Comparison of ENCODE assay signal across 24 cellular contexts in the genomic region with DNA sequence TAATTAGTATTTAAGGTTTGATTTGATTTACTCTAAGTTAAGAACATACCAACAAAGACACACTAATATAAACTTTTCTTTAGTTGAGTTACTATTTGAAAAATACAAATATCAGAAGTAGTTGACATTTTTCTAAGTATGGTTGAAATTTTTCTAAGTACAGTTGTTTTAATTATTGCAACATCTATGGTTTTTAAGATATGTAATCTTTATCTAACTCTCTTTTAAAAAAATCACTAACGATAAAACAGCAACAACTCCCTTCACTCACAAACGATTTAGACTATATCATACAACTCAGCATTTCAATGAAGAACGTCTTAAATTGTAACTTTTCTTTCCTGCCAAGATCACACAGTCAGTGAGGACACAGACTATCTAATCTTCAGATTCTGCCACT. TPM values are rescaled to one million over a fixed set of nuclear protein-coding genes. Genes with fewer than 3 reads are reported as not detected.
DNase-seq lines count a peak whose midpoint lies in the region; ATAC-seq and TF ChIP-seq lines count a peak whose summit lies in the region.
"Had no signal": no experiment of that assay in that cellular context is flagged by ENCODE, and none has a peak within 500 bp of the region (broad histone marks: within the 10 kb centered on the region; RNA-seq: fewer than 3 reads in every experiment).

No MANE protein-coding gene starts in this region.

- no peaks in the 10 kb centered on the region for H3F3A ChIP-seq in PC-3 (ENCODE audit: low read length, unreplicated experiment)

- TF ChIP-seq POLR2A in esophagus muscularis mucosa (IDR thresholded peaks at IDR 0.05; ENCODE audit: low read depth): no peak

- TF ChIP-seq CTCF in PC-3 (conservative IDR thresholded peaks at IDR 0.05; ENCODE audit: low read depth, low read length) (no peak), fibroblast of villous mesenchyme (IDR thresholded peaks at IDR 0.05; ENCODE audit: insufficient read depth, low read depth, low read length) (no peak), type B pancreatic cell (conservative IDR thresholded peaks at IDR 0.05) (no peak), WERI-Rb-1 (IDR thresholded peaks at IDR 0.05; ENCODE audit: low read depth, low read length) (no peak), esophagus muscularis mucosa (IDR thresholded peaks at IDR 0.05) (no peak)

- no peak overlapping the region for H3K27ac Mint-ChIP-seq in activated T-cell treated with anti-CD3 and anti-CD28 coated beads, Interleukin-2, amount 50 U/mL, for 72 hours
- no peak overlapping the region for H3K27ac Mint-ChIP-seq in type B pancreatic cell
- H3K27ac Mint-ChIP-seq: stimulated activated effector memory CD8-positive, alpha-beta T cell treated with anti-CD3 and anti-CD28 coated beads, Interleukin-12 subunit alpha, Interleukin-12 subunit beta, amount 100 ng/mL, for 72 hours had no signal

- no peak overlapping the region for H3K27ac ChIP-seq in PC-3 (ENCODE audit: low read length)
- no peak overlapping the region for H3K27ac ChIP-seq in WERI-Rb-1
- H3K27ac ChIP-seq in esophagus muscularis mucosa (replicated peaks in 1 of 4): no peak overlapping the region
- H3K27ac ChIP-seq: adrenal gland, spleen, transverse colon had no signal

- WGBS in esophagus muscularis mucosa: 69% methylated on average over 3 of the region's 3 CpGs

- H2AFZ ChIP-seq in PC-3 (ENCODE audit: low read length): no peak overlapping the region

- H3K4me1 ChIP-seq in PC-3 (ENCODE audit: insufficient read depth, low read length) (peaks cover 32% of the 10 kb centered on the region), esophagus muscularis mucosa (peaks cover 22 to 39% (median 33%) of the 10 kb centered on the region in 4 donors)

- intact Hi-C loops in PC-3 (cut with micrococcal nuclease): no loop called here
- intact Hi-C loops in esophagus muscularis mucosa (cut with DNase I): no loop called here

- H3K9me3 ChIP-seq in PC-3 (ENCODE audit: low read length) (no peaks in the 10 kb centered on the region), WERI-Rb-1 (ENCODE audit: severe bottlenecking) (no peaks in the 10 kb centered on the region), esophagus muscularis mucosa (no peaks in the 10 kb centered on the region)
- H3K9me3 ChIP-seq: adrenal gland, mucosa of descending colon, spleen, transverse colon had no signal

- CTCF ChIA-PET in PC-3 (lab: Charles Lee): no interaction called here

- H3K4me1 Mint-ChIP-seq in activated T-cell treated with anti-CD3 and anti-CD28 coated beads, Interleukin-2, amount 50 U/mL, for 72 hours (ENCODE audit: low read depth): no peaks in the 10 kb centered on the region
- H3K4me1 Mint-ChIP-seq in type B pancreatic cell (ENCODE audit: unreplicated experiment): peaks cover 4% of the 10 kb centered on the region
- H3K4me1 Mint-ChIP-seq: stimulated activated effector memory CD8-positive, alpha-beta T cell treated with anti-CD3 and anti-CD28 coated beads, Interleukin-12 subunit alpha, Interleukin-12 subunit beta, amount 100 ng/mL, for 72 hours had no signal

- H3K36me3 Mint-ChIP-seq in activated T-cell treated with anti-CD3 and anti-CD28 coated beads, Interleukin-2, amount 50 U/mL, for 72 hours (ENCODE audit: insufficient read depth in 2 of 2): peaks cover 0 to 10% of the 10 kb centered on the region in 2 donors
- H3K36me3 Mint-ChIP-seq in type B pancreatic cell: peaks cover 19% of the 10 kb centered on the region

- no peaks in the 10 kb centered on the region for H3K27me3 Mint-ChIP-seq in activated T-cell treated with anti-CD3 and anti-CD28 coated beads, Interleukin-2, amount 50 U/mL, for 72 hours (ENCODE audit: low read depth)
- H3K27me3 Mint-ChIP-seq in type B pancreatic cell: no peaks in the 10 kb centered on the region
- H3K27me3 Mint-ChIP-seq: CD8-positive, alpha-beta memory T cell; central memory CD8-positive, alpha-beta T cell had no signal

- POLR2A ChIA-PET in PC-3 (lab: Charles Lee; ENCODE audit: unreplicated experiment): no interaction called here

- no peak for TF ChIP-seq EP300 in esophagus muscularis mucosa (IDR thresholded peaks at IDR 0.05)

- H3K4me3 ChIP-seq in PC-3 (ENCODE audit: low read length) (peak overlapping the region; percentile 87), fibroblast of villous mesenchyme (ENCODE audit: low read depth, low read length) (peak overlapping the region; percentile 96), WERI-Rb-1 (ENCODE audit: low read depth, low read length) (no peak overlapping the region), esophagus muscularis mucosa (no peak overlapping the region)
- H3K4me3 ChIP-seq: mucosa of descending colon had no signal

- no peaks in the 10 kb centered on the region for H3K9me2 ChIP-seq in PC-3 (replicated peaks; ENCODE audit: low read length)

- 0 out of 2 replicates have a peak, but pooled peaks cover 2% of the 10 kb centered on the region for H4K20me1 ChIP-seq in PC-3 (ENCODE audit: low read length)

- ATAC-seq in activated T-cell treated with anti-CD3 and anti-CD28 coated beads, Interleukin-2, amount 50 U/mL, for 72 hours (replicated peaks in 1 of 2): no peak
- ATAC-seq in PC-3: no peak
- no peak for ATAC-seq in HG02938 (IDR thresholded peaks at IDR 0.05; ENCODE audit: unreplicated experiment)
- ATAC-seq: activated T-cell treated with anti-CD3 and anti-CD28 coated beads, Interleukin-2, amount 50 U/mL, for 4 hours; GM12878; mucosa of descending colon; stimulated activated effector memory CD8-positive, alpha-beta T cell treated with anti-CD3 and anti-CD28 coated beads, Interleukin-12 subunit alpha, Interleukin-12 subunit beta, amount 100 ng/mL, for 72 hours had no signal

- peaks cover 58% of the 10 kb centered on the region for H3K79me2 ChIP-seq in PC-3 (ENCODE audit: low read length)

- BruUV-seq in PC-3 (replicated peaks; lab: Mats Ljungman, UMichigan): no TSS peak

- peak overlapping the region; percentile 92 for H3K4me2 ChIP-seq in PC-3 (ENCODE audit: low read length)

- no peak for DNase-seq in activated T-cell treated with anti-CD3 and anti-CD28 coated beads, Interleukin-2, amount 50 U/mL, for 72 hours
- no peak for DNase-seq in activated T-cell treated with anti-CD3 and anti-CD28 coated beads for 4 hours
- no peak for DNase-seq in PC-3
- no peak for DNase-seq in fibroblast of villous mesenchyme (ENCODE audit: low read depth)
- DNase-seq in type B pancreatic cell (ENCODE audit: extremely low spot score, unreplicated experiment): no peak
- DNase-seq in WERI-Rb-1: no peak
- DNase-seq in esophagus muscularis mucosa (ENCODE audit: extremely low spot score): no peak
- DNase-seq: ACHN; activated CD4-positive, alpha-beta T cell treated with anti-CD3 and anti-CD28 coated beads for 48 hours; activated T-cell treated with anti-CD3 and anti-CD28 coated beads, Interleukin-2, amount 50 U/mL, for 4 hours; adrenal gland; CD8-positive, alpha-beta memory T cell; effector CD4-positive, alpha-beta T cell; kidney glomerular epithelial cell; mucosa of descending colon; NCI-H1436; SHP77 treated with DMSO at 0.1 percent for 48 hours; spleen; T1000; transverse colon had no signal

- peaks cover 26% of the 10 kb centered on the region for H3K36me3 ChIP-seq in PC-3 (ENCODE audit: low read depth, low read length)
- H3K36me3 ChIP-seq in WERI-Rb-1: peaks cover 59% of the 10 kb centered on the region
- H3K36me3 ChIP-seq in esophagus muscularis mucosa: peaks cover 15 to 49% (median 31%) of the 10 kb centered on the region in 4 donors

- H3K9ac ChIP-seq in PC-3 (ENCODE audit: low read length): peak overlapping the region; percentile 78; the same call in 1 of the 2 replicates

- H3K27me3 ChIP-seq in PC-3 (ENCODE audit: low read length) (no peaks in the 10 kb centered on the region), WERI-Rb-1 (ENCODE audit: insufficient read depth, low read depth, severe bottlenecking) (no peaks in the 10 kb centered on the region), esophagus muscularis mucosa (no peaks in the 10 kb centered on the region)
- H3K27me3 ChIP-seq: adrenal gland, spleen, transverse colon had no signal

- peak overlapping the region; percentile 13 to 60 for H3K4me3 Mint-ChIP-seq in activated T-cell treated with anti-CD3 and anti-CD28 coated beads, Interleukin-2, amount 50 U/mL, for 72 hours
- peak overlapping the region; percentile 71 for H3K4me3 Mint-ChIP-seq in type B pancreatic cell
- H3K4me3 Mint-ChIP-seq: activated T-cell treated with anti-CD3 and anti-CD28 coated beads, Interleukin-2, amount 50 U/mL, for 4 hours; central memory CD8-positive, alpha-beta T cell; stimulated activated effector memory CD8-positive, alpha-beta T cell treated with anti-CD3 and anti-CD28 coated beads, Interleukin-12 subunit alpha, Interleukin-12 subunit beta, amount 100 ng/mL, for 72 hours had no signal

- no peaks in the 10 kb centered on the region for H3K9me3 Mint-ChIP-seq in activated T-cell treated with anti-CD3 and anti-CD28 coated beads, Interleukin-2, amount 50 U/mL, for 72 hours
- H3K9me3 Mint-ChIP-seq in type B pancreatic cell: no peaks in the 10 kb centered on the region
- H3K9me3 Mint-ChIP-seq: activated T-cell treated with anti-CD3 and anti-CD28 coated beads, Interleukin-2, amount 50 U/mL, for 4 hours; CD8-positive, alpha-beta memory T cell; central memory CD8-positive, alpha-beta T cell; stimulated activated effector memory CD8-positive, alpha-beta T cell treated with anti-CD3 and anti-CD28 coated beads, Interleukin-12 subunit alpha, Interleukin-12 subunit beta, amount 100 ng/mL, for 72 hours had no signal

RNA-seq across cellular contexts. Expression of gene C2CD3, which starts 2.0 kb away (rescaled TPM):
- 10 to 100 TPM; 31.1 to 35.2 TPM for total RNA-seq in activated T-cell treated with anti-CD3 and anti-CD28 coated beads, Interleukin-2, amount 50 U/mL, for 72 hours
- total RNA-seq in PC-3 (2014; rRNA removed): 27.3 and 32.6 TPM in 2 replicates
- 19.6 and 54.4 TPM in 2 replicates for total RNA-seq in fibroblast of villous mesenchyme
- 34.2 and 36.8 TPM in 2 replicates for total RNA-seq in type B pancreatic cell (ENCODE audit: low replicate concordance)
- 10 to 100 TPM; 17.9 to 31.5 (median 22.4) TPM for total RNA-seq in esophagus muscularis mucosa

RNA-seq across cellular contexts. Expression of gene PPME1, which starts 2.3 kb away (rescaled TPM):
- total RNA-seq in activated T-cell treated with anti-CD3 and anti-CD28 coated beads, Interleukin-2, amount 50 U/mL, for 72 hours: 10 to 100 TPM; 42.8 to 46.4 TPM
- total RNA-seq in PC-3 (2014; rRNA removed) (48.4 and 66.2 TPM in 2 replicates), fibroblast of villous mesenchyme (48.0 and 165 TPM in 2 replicates), type B pancreatic cell (ENCODE audit: low replicate concordance) (44.8 and 45.0 TPM in 2 replicates), esophagus muscularis mucosa (10 to 100 TPM; 25.3 to 45.2 (median 31.0) TPM)

Comparison
In these comparisons a context has a peak if more than half of its experiments do, and no peak if none do; other contexts are left out.
1. H3K4me3 ChIP-seq: peak in PC-3 (single experiment) and fibroblast of villous mesenchyme (single experiment); none in WERI-Rb-1 (single experiment) and esophagus muscularis mucosa (0 of 4).